In genomic region chr5:34550255-34550654, GRCh38 we compare ENCODE assay signal across 16 cellular contexts.
DNase-seq lines count a peak whose midpoint lies in the region; ATAC-seq, FAIRE-seq and TF ChIP-seq lines count a peak whose summit lies in the region.
"Had no signal": no experiment of that assay in that cellular context is flagged by ENCODE, and none has a peak within 500 bp of the region (broad histone marks: within the 10 kb centered on the region; RNA-seq: fewer than 3 reads in every experiment).

No MANE protein-coding gene starts in this region.

- H3K4me3 Mint-ChIP-seq in Caco-2 (ENCODE audit: unreplicated experiment) (peak overlapping the region; percentile 22), WTC11 (no peak overlapping the region)
- H3K4me3 Mint-ChIP-seq: B cell; CD8-positive, alpha-beta T cell; H9 had no signal

- TF ChIP-seq CTCF in Caco-2 (IDR thresholded peaks at IDR 0.05; ENCODE audit: insufficient read depth in 1 of 2, low read depth in 1 of 2, low read length in 1 of 2, severe bottlenecking in 1 of 2, unreplicated experiment in 1 of 2) (no peak), WTC11 (IDR thresholded peaks at IDR 0.05) (no peak)

- peaks cover 10% of the 10 kb centered on the region for H3K4me1 ChIP-seq in Caco-2

- FAIRE-seq in endometrium (lab: Jason Lieb, UNC) = peak; percentile 61
- FAIRE-seq: G401.6, GM12892, GM18507 had no signal

- no peaks in the 10 kb centered on the region; the same call in 1 of the 2 replicates for H3K36me3 ChIP-seq in Caco-2 (ENCODE audit: control insufficient read depth, insufficient read depth, low read length)
- H3K36me3 ChIP-seq: BLaER1 treated with 17β-estradiol and CSF1 and Interleukin-3, amounts not matched to agents 10 nM and 100 nM had no signal

- H3K27me3 ChIP-seq in Caco-2 (replicated peaks; ENCODE audit: control insufficient read depth, insufficient read depth, low read length) = no peaks in the 10 kb centered on the region
- H3K27me3 ChIP-seq: BLaER1 treated with 17β-estradiol and CSF1 and Interleukin-3, amounts not matched to agents 10 nM and 100 nM had no signal

- POLR2A ChIA-PET in Caco-2 (lab: Charles Lee) = no interaction called here
- POLR2A ChIA-PET in WTC11 (lab: Charles Lee) = interaction anchor here (0.6 kb wide), 1 partner anchor 106 kb away, joined by 3 read pairs; the partner anchor contains the start of gene RAI14

- no peaks in the 10 kb centered on the region for H3K27me3 Mint-ChIP-seq in Caco-2 (ENCODE audit: insufficient read depth, unreplicated experiment)
- H3K27me3 Mint-ChIP-seq in WTC11 (ENCODE audit: low read depth) = peaks cover 3% of the 10 kb centered on the region; the same call in 1 of the 2 replicates
- H3K27me3 Mint-ChIP-seq: B cell had no signal

- no peak overlapping the region for H3K4me3 ChIP-seq in Caco-2 (ENCODE audit: low read depth, low read length)
- H3K4me3 ChIP-seq: BLaER1 treated with 17β-estradiol and CSF1 and Interleukin-3, amounts not matched to agents 10 nM and 100 nM had no signal

- H3K27ac Mint-ChIP-seq in Caco-2 (ENCODE audit: unreplicated experiment) (peak overlapping the region; percentile 24), WTC11 (0 out of 2 replicates have a peak overlapping the region, but pooled peaks have one; percentile 45)
- H3K27ac Mint-ChIP-seq: B cell; CD8-positive, alpha-beta T cell; H9 had no signal

- H3K36me3 Mint-ChIP-seq in Caco-2 (ENCODE audit: insufficient read depth, unreplicated experiment) (no peaks in the 10 kb centered on the region), WTC11 (peaks cover 24% of the 10 kb centered on the region)
- H3K36me3 Mint-ChIP-seq: CD8-positive, alpha-beta T cell had no signal

- H3K9me3 Mint-ChIP-seq in Caco-2 (ENCODE audit: unreplicated experiment) = peaks cover 33% of the 10 kb centered on the region
- peaks cover 27% of the 10 kb centered on the region for H3K9me3 Mint-ChIP-seq in WTC11

- H3K9me3 ChIP-seq in Caco-2 = peaks cover 14% of the 10 kb centered on the region

- BruUV-seq in Caco-2 (replicated peaks; lab: Mats Ljungman, UMichigan) = no TSS peak

- ATAC-seq in WTC11 = no peak
- ATAC-seq: CD8-positive, alpha-beta T cell had no signal

- DNase-seq in Caco-2 (no peak), WTC11 (ENCODE audit: low spot score) (no peak), NCI-H1436 (lab: John Stamatoyannopoulos, UW) (no peak), NCI-H82 treated with DMSO at 0.1 percent for 48 hours (lab: John Stamatoyannopoulos, UW; ENCODE audit: unreplicated experiment) (no peak), SW 1271 (lab: John Stamatoyannopoulos, UW) (no peak), NCI-H2196 treated with DMSO at 0.1 percent for 48 hours (lab: John Stamatoyannopoulos, UW; ENCODE audit: unreplicated experiment) (no peak)
- DNase-seq: CD8-positive, alpha-beta T cell; DMS 273 treated with DMSO at 0.1 percent for 48 hours; GOT3 had no signal

- intact Hi-C loops in Caco-2 (cut with micrococcal nuclease; ENCODE audit: unreplicated experiment) = no loop called here

- CTCF ChIA-PET in Caco-2 (lab: Charles Lee) (no interaction called here), WTC11 (lab: Charles Lee) (no interaction called here)

- H3K4me1 Mint-ChIP-seq in Caco-2 (ENCODE audit: low read depth, unreplicated experiment) (peaks cover 8% of the 10 kb centered on the region), WTC11 (peaks cover 53% of the 10 kb centered on the region)
- H3K4me1 Mint-ChIP-seq: B cell had no signal

TF ChIP-seq in WTC11, 78 proteins besides CTCF, POLR2A, EP300 and RAD21:
- TF ChIP-seq TEAD4 (CRISPR knock-in tag; IDR thresholded peaks at IDR 0.05) (no peak), ZNF232 (CRISPR knock-in tag; IDR thresholded peaks at IDR 0.05) (no peak), TEAD1 (CRISPR knock-in tag; IDR thresholded peaks at IDR 0.05) (no peak), HMGA2 (CRISPR knock-in tag; IDR thresholded peaks at IDR 0.05) (no peak), ATF3 (CRISPR knock-in tag; conservative IDR thresholded peaks at IDR 0.05) (no peak), SMAD3 (CRISPR knock-in tag; IDR thresholded peaks at IDR 0.05; ENCODE audit: borderline replicate concordance) (no peak)
- TF ChIP-seq, protein P1, sequence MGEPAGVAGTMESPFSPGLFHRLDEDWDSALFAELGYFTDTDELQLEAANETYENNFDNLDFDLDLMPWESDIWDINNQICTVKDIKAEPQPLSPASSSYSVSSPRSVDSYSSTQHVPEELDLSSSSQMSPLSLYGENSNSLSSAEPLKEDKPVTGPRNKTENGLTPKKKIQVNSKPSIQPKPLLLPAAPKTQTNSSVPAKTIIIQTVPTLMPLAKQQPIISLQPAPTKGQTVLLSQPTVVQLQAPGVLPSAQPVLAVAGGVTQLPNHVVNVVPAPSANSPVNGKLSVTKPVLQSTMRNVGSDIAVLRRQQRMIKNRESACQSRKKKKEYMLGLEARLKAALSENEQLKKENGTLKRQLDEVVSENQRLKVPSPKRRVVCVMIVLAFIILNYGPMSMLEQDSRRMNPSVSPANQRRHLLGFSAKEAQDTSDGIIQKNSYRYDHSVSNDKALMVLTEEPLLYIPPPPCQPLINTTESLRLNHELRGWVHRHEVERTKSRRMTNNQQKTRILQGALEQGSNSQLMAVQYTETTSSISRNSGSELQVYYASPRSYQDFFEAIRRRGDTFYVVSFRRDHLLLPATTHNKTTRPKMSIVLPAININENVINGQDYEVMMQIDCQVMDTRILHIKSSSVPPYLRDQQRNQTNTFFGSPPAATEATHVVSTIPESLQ (CRISPR knock-in tag; IDR thresholded peaks at IDR 0.05) = no peak
